In genomic region chr17:79244665-79245064, GRCh38 we compare ENCODE assay signal across 39 cellular contexts.
"Had no signal": no experiment of that assay in that cellular context is flagged by ENCODE, and none has a peak within 500 bp of the region (broad histone marks: within the 10 kb centered on the region; RNA-seq: fewer than 3 reads in every experiment).

No MANE protein-coding gene starts in this region.

- H3K27ac Mint-ChIP-seq: activated naive CD4-positive, alpha-beta T cell treated with anti-CD3 and anti-CD28 coated beads for 36 hours; activated naive CD4-positive, alpha-beta T cell treated with anti-CD3 and anti-CD28 coated beads, Interleukin-2, amount 10 ng/mL, durations not matched to agents 7 days and 5 days; activated naive CD4-positive, alpha-beta T cell treated with anti-CD3 and anti-CD28 coated beads, Interleukin-2, amount 50 U/mL, for 24 hours; activated naive CD4-positive, alpha-beta T cell treated with anti-CD3 and anti-CD28 coated beads, Interleukin-2, amount 50 U/mL, for 72 hours; activated naive CD8-positive, alpha-beta T cell; activated naive CD8-positive, alpha-beta T cell treated with anti-CD3 and anti-CD28 coated beads for 36 hours; activated naive CD8-positive, alpha-beta T cell treated with anti-CD3 and anti-CD28 coated beads, Interleukin-2, amount 10 ng/mL, durations not matched to agents 7 days and 5 days; activated naive CD8-positive, alpha-beta T cell treated with anti-CD3 and anti-CD28 coated beads, Interleukin-2, amount 50 U/mL, for 24 hours; activated T-cell treated with anti-CD3 and anti-CD28 coated beads, Interleukin-2, amount 50 U/mL, for 24 hours; activated T-cell treated with anti-CD3 and anti-CD28 coated beads, Interleukin-2, amount 50 U/mL, for 72 hours; activated T-helper 1 cell treated with anti-CD3 and anti-CD28 coated beads, Interleukin-12 subunit alpha, Interleukin-12 subunit beta, Interleukin-2, Interleukin-4 antibody, amounts not matched to agents 30 ng/mL and 10 ng/mL and 1 ng/mL, durations not matched to agents 14 hours and 24 hours and 36 hours; activated T-helper 2 cell treated with anti-CD3 and anti-CD28 coated beads, Interferon-gamma antibody, Interleukin-2, Interleukin-4, amounts not matched to agents 10 μg/mL and 5 μg/mL and 100 μg/mL, durations not matched to agents 14 hours and 24 hours and 36 hours; brain had no signal

- H3K36me3 Mint-ChIP-seq: activated naive CD4-positive, alpha-beta T cell treated with anti-CD3 and anti-CD28 coated beads, Interleukin-2, amount 10 ng/mL, durations not matched to agents 7 days and 5 days; activated naive CD4-positive, alpha-beta T cell treated with anti-CD3 and anti-CD28 coated beads, Interleukin-2, amount 50 U/mL, for 24 hours; activated naive CD4-positive, alpha-beta T cell treated with anti-CD3 and anti-CD28 coated beads, Interleukin-2, amount 50 U/mL, for 72 hours; activated naive CD8-positive, alpha-beta T cell; activated naive CD8-positive, alpha-beta T cell treated with anti-CD3 and anti-CD28 coated beads for 36 hours; activated naive CD8-positive, alpha-beta T cell treated with anti-CD3 and anti-CD28 coated beads, Interleukin-2, amount 10 ng/mL, durations not matched to agents 7 days and 5 days; brain had no signal

- DNase-seq: activated effector memory CD4-positive, alpha-beta T cell treated with anti-CD3 and anti-CD28 coated beads, Interleukin-2, amount 50 U/mL, for 16 hours; activated effector memory CD4-positive, alpha-beta T cell treated with Interleukin-2 at 50 U/mL for 16 hours; activated gamma-delta T cell; activated gamma-delta T cell treated with Interleukin-2 at 50 U/mL for 16 hours; activated naive CD4-positive, alpha-beta T cell; activated naive CD4-positive, alpha-beta T cell treated with anti-CD3 and anti-CD28 coated beads for 36 hours; activated naive CD4-positive, alpha-beta T cell treated with anti-CD3 and anti-CD28 coated beads, Interleukin-2, amount 10 ng/mL, durations not matched to agents 7 days and 5 days; activated naive CD4-positive, alpha-beta T cell treated with anti-CD3 and anti-CD28 coated beads, Interleukin-2, amount 50 U/mL, for 16 hours; activated naive CD4-positive, alpha-beta T cell treated with Interleukin-2 at 50 U/mL for 16 hours; activated naive CD8-positive, alpha-beta T cell treated with anti-CD3 and anti-CD28 coated beads for 36 hours; activated naive CD8-positive, alpha-beta T cell treated with anti-CD3 and anti-CD28 coated beads, Interleukin-2, amount 10 ng/mL, durations not matched to agents 7 days and 5 days; activated naive CD8-positive, alpha-beta T cell treated with anti-CD3 and anti-CD28 coated beads, Interleukin-2, amount 50 U/mL, for 24 hours; activated T-cell treated with anti-CD3 and anti-CD28 coated beads, Interleukin-2, amount 50 U/mL, for 1 hour; activated T-cell treated with anti-CD3 and anti-CD28 coated beads, Interleukin-2, amount 50 U/mL, for 24 hours; activated T-cell treated with anti-CD3 and anti-CD28 coated beads, Interleukin-2, amount 50 U/mL, for 4 hours; activated T-cell treated with anti-CD3 and anti-CD28 coated beads, Interleukin-2, amount 50 U/mL, for 48 hours; activated T-cell treated with anti-CD3 and anti-CD28 coated beads, Interleukin-2, amount 50 U/mL, for 72 hours; adrenal gland; amniotic stem cell; amygdala; anterior cingulate cortex; aorta; body of pancreas; brain microvascular endothelial cell; caudate nucleus; central memory CD4-positive, alpha-beta T cell; cerebellar nuclear complex had no signal

- H3K9me3 Mint-ChIP-seq: activated naive CD4-positive, alpha-beta T cell treated with anti-CD3 and anti-CD28 coated beads for 36 hours; activated naive CD4-positive, alpha-beta T cell treated with anti-CD3 and anti-CD28 coated beads, Interleukin-2, amount 10 ng/mL, durations not matched to agents 7 days and 5 days; activated naive CD4-positive, alpha-beta T cell treated with anti-CD3 and anti-CD28 coated beads, Interleukin-2, amount 50 U/mL, for 24 hours; activated naive CD4-positive, alpha-beta T cell treated with anti-CD3 and anti-CD28 coated beads, Interleukin-2, amount 50 U/mL, for 72 hours; activated naive CD8-positive, alpha-beta T cell treated with anti-CD3 and anti-CD28 coated beads for 36 hours; activated naive CD8-positive, alpha-beta T cell treated with anti-CD3 and anti-CD28 coated beads, Interleukin-2, amount 10 ng/mL, durations not matched to agents 7 days and 5 days; activated naive CD8-positive, alpha-beta T cell treated with anti-CD3 and anti-CD28 coated beads, Interleukin-2, amount 50 U/mL, for 24 hours; activated T-cell treated with anti-CD3 and anti-CD28 coated beads, Interleukin-2, amount 50 U/mL, for 24 hours; activated T-cell treated with anti-CD3 and anti-CD28 coated beads, Interleukin-2, amount 50 U/mL, for 4 hours; activated T-cell treated with anti-CD3 and anti-CD28 coated beads, Interleukin-2, amount 50 U/mL, for 72 hours; activated T-helper 1 cell treated with anti-CD3 and anti-CD28 coated beads, Interleukin-12 subunit alpha, Interleukin-12 subunit beta, Interleukin-2, Interleukin-4 antibody, amounts not matched to agents 30 ng/mL and 10 ng/mL and 1 ng/mL, durations not matched to agents 14 hours and 24 hours and 36 hours; activated T-helper 2 cell treated with anti-CD3 and anti-CD28 coated beads, Interferon-gamma antibody, Interleukin-2, Interleukin-4, amounts not matched to agents 10 μg/mL and 5 μg/mL and 100 μg/mL, durations not matched to agents 14 hours and 24 hours and 36 hours; brain; central memory CD8-positive, alpha-beta T cell had no signal

- H3K4me1 ChIP-seq: adrenal gland, ascending aorta, body of pancreas, breast epithelium had no signal

- H3K4me1 Mint-ChIP-seq: activated naive CD4-positive, alpha-beta T cell treated with anti-CD3 and anti-CD28 coated beads, Interleukin-2, amount 10 ng/mL, durations not matched to agents 7 days and 5 days; activated naive CD4-positive, alpha-beta T cell treated with anti-CD3 and anti-CD28 coated beads, Interleukin-2, amount 50 U/mL, for 24 hours; activated naive CD8-positive, alpha-beta T cell treated with anti-CD3 and anti-CD28 coated beads for 36 hours; activated naive CD8-positive, alpha-beta T cell treated with anti-CD3 and anti-CD28 coated beads, Interleukin-2, amount 10 ng/mL, durations not matched to agents 7 days and 5 days; activated naive CD8-positive, alpha-beta T cell treated with anti-CD3 and anti-CD28 coated beads, Interleukin-2, amount 50 U/mL, for 24 hours; central memory CD8-positive, alpha-beta T cell had no signal

- H3K27me3 ChIP-seq: ascending aorta, body of pancreas, brain microvascular endothelial cell, cardiac muscle cell had no signal

- H3K9me3 ChIP-seq: adrenal gland, ascending aorta, body of pancreas had no signal

- FAIRE-seq: astrocyte, bronchial epithelial cell had no signal

- H3K4me3 Mint-ChIP-seq: activated naive CD4-positive, alpha-beta T cell treated with anti-CD3 and anti-CD28 coated beads for 36 hours; activated naive CD4-positive, alpha-beta T cell treated with anti-CD3 and anti-CD28 coated beads, Interleukin-2, amount 10 ng/mL, durations not matched to agents 7 days and 5 days; activated naive CD4-positive, alpha-beta T cell treated with anti-CD3 and anti-CD28 coated beads, Interleukin-2, amount 50 U/mL, for 24 hours; activated naive CD8-positive, alpha-beta T cell; activated naive CD8-positive, alpha-beta T cell treated with anti-CD3 and anti-CD28 coated beads for 36 hours; activated naive CD8-positive, alpha-beta T cell treated with anti-CD3 and anti-CD28 coated beads, Interleukin-2, amount 10 ng/mL, durations not matched to agents 7 days and 5 days; activated naive CD8-positive, alpha-beta T cell treated with anti-CD3 and anti-CD28 coated beads, Interleukin-2, amount 50 U/mL, for 24 hours; activated T-cell treated with anti-CD3 and anti-CD28 coated beads, Interleukin-2, amount 50 U/mL, for 24 hours; activated T-cell treated with anti-CD3 and anti-CD28 coated beads, Interleukin-2, amount 50 U/mL, for 4 hours; activated T-cell treated with anti-CD3 and anti-CD28 coated beads, Interleukin-2, amount 50 U/mL, for 72 hours; activated T-helper 1 cell treated with anti-CD3 and anti-CD28 coated beads, Interleukin-12 subunit alpha, Interleukin-12 subunit beta, Interleukin-2, Interleukin-4 antibody, amounts not matched to agents 30 ng/mL and 10 ng/mL and 1 ng/mL, durations not matched to agents 14 hours and 24 hours and 36 hours; brain; central memory CD8-positive, alpha-beta T cell had no signal

- H3K27ac ChIP-seq: adrenal gland, ascending aorta, body of pancreas, brain microvascular endothelial cell, breast epithelium, cardiac muscle cell had no signal

- H3K36me3 ChIP-seq: adrenal gland, ascending aorta, brain microvascular endothelial cell, breast epithelium, cardiac muscle cell had no signal

- ATAC-seq: activated naive CD4-positive, alpha-beta T cell treated with anti-CD3 and anti-CD28 coated beads, Interleukin-2, amount 50 U/mL, for 72 hours; activated naive CD8-positive, alpha-beta T cell treated with anti-CD3 and anti-CD28 coated beads, Interleukin-2, amount 50 U/mL, for 24 hours; activated T-cell treated with anti-CD3 and anti-CD28 coated beads, Interleukin-2, amount 50 U/mL, for 4 hours; activated T-cell treated with anti-CD3 and anti-CD28 coated beads, Interleukin-2, amount 50 U/mL, for 72 hours; body of pancreas had no signal

- H3K27me3 Mint-ChIP-seq: activated naive CD8-positive, alpha-beta T cell; activated naive CD8-positive, alpha-beta T cell treated with anti-CD3 and anti-CD28 coated beads, Interleukin-2, amount 10 ng/mL, durations not matched to agents 7 days and 5 days had no signal

- H3K4me3 ChIP-seq: adrenal gland, ascending aorta, body of pancreas, breast epithelium, cardiac muscle cell had no signal
